1 cellular context compared by ENCODE assay signal in the genomic region with DNA sequence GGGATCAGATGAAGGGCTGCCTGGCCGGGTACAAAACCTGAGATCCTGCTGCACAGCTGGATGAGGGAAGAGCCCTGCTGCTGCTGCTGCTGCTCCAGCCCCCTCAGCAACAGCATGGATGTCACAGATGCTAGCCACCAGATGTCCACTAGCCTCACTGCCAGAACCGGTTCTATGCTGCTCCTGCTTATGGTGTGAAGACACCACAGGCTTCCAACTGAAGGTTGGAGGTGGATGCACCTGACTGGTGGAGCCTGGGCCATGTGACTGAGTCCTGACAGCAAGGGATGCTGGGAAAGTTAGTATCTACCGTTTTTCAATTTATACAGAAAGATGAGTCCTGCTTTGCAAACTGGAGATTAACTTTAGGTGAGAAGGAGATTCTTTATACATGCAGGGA.
A peak's percentile ranks its signal among the peaks of the same experiment; 100 is the strongest.
TF ChIP-seq lines count a peak whose summit lies in the region.

No MANE protein-coding gene starts in this region.

TF ChIP-seq in GM12878, 131 proteins besides CTCF, POLR2A, EP300 and RAD21:
- TF ChIP-seq EZH2 (IDR thresholded peaks at IDR 0.05; ENCODE audit: borderline replicate concordance, control insufficient read depth, low read depth, low read length), result no peak
- no peak for TF ChIP-seq CHD4 (IDR thresholded peaks at IDR 0.05)
- TF ChIP-seq DPF2 (IDR thresholded peaks at IDR 0.05), result no peak
- peak; percentile 72 for TF ChIP-seq USF1 (IDR thresholded peaks at IDR 0.05; ENCODE audit: borderline replicate concordance, extremely low read length, insufficient read depth, low read depth, low read length)
- TF ChIP-seq HCFC1 (IDR thresholded peaks at IDR 0.05; ENCODE audit: low read length), result peak; percentile 20; the same call in 1 of the 2 replicates
- TF ChIP-seq MEF2A (IDR thresholded peaks at IDR 0.05; ENCODE audit: insufficient read depth, low read depth, low read length), result no peak
- TF ChIP-seq USF2 (IDR thresholded peaks at IDR 0.05; ENCODE audit: borderline replicate concordance, low read depth, low read length), result peak; percentile 31; the same call in 1 of the 2 replicates
- TF ChIP-seq HDGF (IDR thresholded peaks at IDR 0.05), result no peak
- no peak for TF ChIP-seq ZBED1 (IDR thresholded peaks at IDR 0.05; ENCODE audit: borderline replicate concordance)
- peak; percentile 63; the same call in 1 of the 2 replicates for TF ChIP-seq RAD51 (IDR thresholded peaks at IDR 0.05)
